23 cellular contexts compared by ENCODE assay signal in the genomic region with DNA sequence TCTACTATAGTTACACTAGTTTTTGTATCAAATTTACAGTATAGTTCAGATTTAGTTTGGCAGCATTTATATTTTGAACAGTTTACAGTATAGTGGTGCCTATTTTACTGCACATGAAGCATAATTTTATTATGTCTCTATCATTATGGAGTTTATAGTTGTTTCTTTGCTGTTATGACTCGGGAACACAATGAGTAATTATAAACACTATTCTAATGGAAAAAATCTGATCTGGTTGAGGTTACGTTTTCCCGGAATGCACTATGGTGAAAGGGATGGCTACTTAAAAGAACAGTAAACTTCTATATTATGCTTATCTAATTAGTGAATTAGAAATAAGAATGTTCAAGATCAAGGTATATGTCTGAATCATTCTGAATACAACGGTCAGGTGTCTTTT. TPM values are rescaled to one million over a fixed set of nuclear protein-coding genes. Genes with fewer than 3 reads are reported as not detected.
"Had no signal": no experiment of that assay in that cellular context is flagged by ENCODE, and none has a peak within 500 bp of the region (broad histone marks: within the 10 kb centered on the region; RNA-seq: fewer than 3 reads in every experiment).

No MANE protein-coding gene starts in this region.

- H3K4me1 Mint-ChIP-seq: naive thymus-derived CD4-positive, alpha-beta T cell; stimulated activated effector memory CD8-positive, alpha-beta T cell treated with anti-CD3 and anti-CD28 coated beads, Interleukin-12 subunit alpha, Interleukin-12 subunit beta, amount 100 ng/mL, for 72 hours had no signal

- H3K27ac Mint-ChIP-seq: naive thymus-derived CD4-positive, alpha-beta T cell; nephron progenitor cell; stimulated activated effector memory CD8-positive, alpha-beta T cell treated with anti-CD3 and anti-CD28 coated beads, Interleukin-12 subunit alpha, Interleukin-12 subunit beta, amount 100 ng/mL, for 72 hours; type B pancreatic cell had no signal

- H3K4me3 ChIP-seq: coronary artery, esophagus muscularis mucosa, gastrocnemius medialis, heart right ventricle, psoas muscle, right lobe of liver, suprapubic skin, thyroid gland, uterus had no signal

- H3K27me3 Mint-ChIP-seq: type B pancreatic cell had no signal

- H3K9me3 Mint-ChIP-seq: stimulated activated effector memory CD8-positive, alpha-beta T cell treated with anti-CD3 and anti-CD28 coated beads, Interleukin-12 subunit alpha, Interleukin-12 subunit beta, amount 100 ng/mL, for 72 hours; type B pancreatic cell had no signal

- ATAC-seq: gastrocnemius medialis; heart right ventricle; left lobe of liver; naive thymus-derived CD4-positive, alpha-beta T cell; psoas muscle; right lobe of liver; stimulated activated effector memory CD8-positive, alpha-beta T cell treated with anti-CD3 and anti-CD28 coated beads, Interleukin-12 subunit alpha, Interleukin-12 subunit beta, amount 100 ng/mL, for 72 hours; stimulated activated naive CD8-positive, alpha-beta T cell treated with anti-CD3 and anti-CD28 coated beads, Interleukin-15, Interleukin-2, amounts not matched to agents 100 U/mL and 50 U/mL, for 24 hours had no signal

- DNase-seq: effector CD4-positive, alpha-beta T cell; gastrocnemius medialis; heart right ventricle; hypothalamus; islet precursor cell; mammary epithelial cell; naive thymus-derived CD4-positive, alpha-beta T cell; nephron progenitor cell; psoas muscle; retina; right lobe of liver; stimulated activated CD4-positive, alpha-beta T cell treated with anti-CD3 and anti-CD28 coated beads, Interleukin-4, amount 100 ng/mL, for 1 hour; stimulated activated CD8-positive, alpha-beta memory T cell treated with anti-CD3 and anti-CD28 coated beads, Interleukin-4, amount 100 ng/mL, for 48 hours; stimulated activated naive CD8-positive, alpha-beta T cell treated with anti-CD3 and anti-CD28 coated beads, Interleukin-15, Interleukin-2, amounts not matched to agents 100 U/mL and 50 U/mL, for 24 hours; thyroid gland; uterus had no signal

- H3K4me3 Mint-ChIP-seq: naive thymus-derived CD4-positive, alpha-beta T cell; nephron progenitor cell; stimulated activated effector memory CD8-positive, alpha-beta T cell treated with anti-CD3 and anti-CD28 coated beads, Interleukin-12 subunit alpha, Interleukin-12 subunit beta, amount 100 ng/mL, for 72 hours; type B pancreatic cell had no signal

- H3K36me3 Mint-ChIP-seq: stimulated activated effector memory CD8-positive, alpha-beta T cell treated with anti-CD3 and anti-CD28 coated beads, Interleukin-12 subunit alpha, Interleukin-12 subunit beta, amount 100 ng/mL, for 72 hours; type B pancreatic cell had no signal

RNA-seq across cellular contexts. Expression of a gene that starts 10.6 kb away (rescaled TPM):
- total RNA-seq: mononuclear cell; naive thymus-derived CD4-positive, alpha-beta T cell had no signal

RNA-seq across cellular contexts. Expression of a gene that starts 16.8 kb away (rescaled TPM):
- total RNA-seq: mononuclear cell had no signal
